Comparison of ENCODE assay signal across 1 cellular context in the genomic region with DNA sequence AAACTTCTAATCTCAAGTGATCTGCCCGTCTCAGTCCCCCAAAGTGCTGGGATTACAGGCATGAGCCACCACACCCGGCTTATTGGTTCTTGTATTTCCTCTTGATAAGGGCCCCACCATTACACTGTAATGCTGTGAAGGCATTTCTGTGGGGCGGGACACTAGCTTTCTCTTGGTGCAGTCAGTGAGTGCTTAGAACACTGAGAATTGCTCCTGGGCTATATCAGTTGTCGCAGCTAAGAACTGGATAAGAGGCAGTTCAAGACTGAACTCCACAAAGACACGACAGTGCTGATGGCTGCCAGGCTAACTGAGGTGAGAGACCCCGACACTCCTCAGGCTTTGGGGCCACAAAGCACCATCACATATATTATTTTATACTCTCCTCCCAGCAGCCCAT.
TF ChIP-seq lines count a peak whose summit lies in the region.

No MANE protein-coding gene starts in this region.

TF ChIP-seq in K562, 482 proteins besides CTCF, POLR2A, EP300 and RAD21:
- TF ChIP-seq MEF2A (IDR thresholded peaks at IDR 0.05; ENCODE audit: control insufficient read depth, low read depth, low read length) (no peak), NCOA2 (IDR thresholded peaks at IDR 0.05; ENCODE audit: partially characterized antibody in 2 of 2) (no peak), PHB2 (IDR thresholded peaks at IDR 0.05; ENCODE audit: low read depth) (no peak), ZNF239 (CRISPR knock-in tag; IDR thresholded peaks at IDR 0.05) (no peak), SLC30A9 (CRISPR knock-in tag; IDR thresholded peaks at IDR 0.05) (no peak), CBFA2T2 (conservative IDR thresholded peaks at IDR 0.05) (no peak), KLF13 (tag; IDR thresholded peaks at IDR 0.05; ENCODE audit: borderline replicate concordance, low read depth) (no peak), POU5F1 (IDR thresholded peaks at IDR 0.05; ENCODE audit: borderline replicate concordance, low read depth, low read length, partially characterized antibody) (no peak), HSF4 (CRISPR knock-in tag; IDR thresholded peaks at IDR 0.05; ENCODE audit: borderline replicate concordance) (no peak), HOXB6 (CRISPR knock-in tag; IDR thresholded peaks at IDR 0.05; ENCODE audit: borderline replicate concordance) (no peak), PCBP2 (IDR thresholded peaks at IDR 0.05; ENCODE audit: low read depth, low read length, poor library complexity, severe bottlenecking) (no peak), E2F3 (CRISPR knock-in tag; IDR thresholded peaks at IDR 0.05) (no peak), EGR1 (conservative IDR thresholded peaks at IDR 0.05) (no peak)
- TF ChIP-seq, protein P1, sequence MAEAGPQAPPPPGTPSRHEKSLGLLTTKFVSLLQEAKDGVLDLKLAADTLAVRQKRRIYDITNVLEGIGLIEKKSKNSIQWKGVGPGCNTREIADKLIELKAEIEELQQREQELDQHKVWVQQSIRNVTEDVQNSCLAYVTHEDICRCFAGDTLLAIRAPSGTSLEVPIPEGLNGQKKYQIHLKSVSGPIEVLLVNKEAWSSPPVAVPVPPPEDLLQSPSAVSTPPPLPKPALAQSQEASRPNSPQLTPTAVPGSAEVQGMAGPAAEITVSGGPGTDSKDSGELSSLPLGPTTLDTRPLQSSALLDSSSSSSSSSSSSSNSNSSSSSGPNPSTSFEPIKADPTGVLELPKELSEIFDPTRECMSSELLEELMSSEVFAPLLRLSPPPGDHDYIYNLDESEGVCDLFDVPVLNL (CRISPR knock-in tag; IDR thresholded peaks at IDR 0.05; ENCODE audit: low read depth): no peak
- TF ChIP-seq, protein P2, sequence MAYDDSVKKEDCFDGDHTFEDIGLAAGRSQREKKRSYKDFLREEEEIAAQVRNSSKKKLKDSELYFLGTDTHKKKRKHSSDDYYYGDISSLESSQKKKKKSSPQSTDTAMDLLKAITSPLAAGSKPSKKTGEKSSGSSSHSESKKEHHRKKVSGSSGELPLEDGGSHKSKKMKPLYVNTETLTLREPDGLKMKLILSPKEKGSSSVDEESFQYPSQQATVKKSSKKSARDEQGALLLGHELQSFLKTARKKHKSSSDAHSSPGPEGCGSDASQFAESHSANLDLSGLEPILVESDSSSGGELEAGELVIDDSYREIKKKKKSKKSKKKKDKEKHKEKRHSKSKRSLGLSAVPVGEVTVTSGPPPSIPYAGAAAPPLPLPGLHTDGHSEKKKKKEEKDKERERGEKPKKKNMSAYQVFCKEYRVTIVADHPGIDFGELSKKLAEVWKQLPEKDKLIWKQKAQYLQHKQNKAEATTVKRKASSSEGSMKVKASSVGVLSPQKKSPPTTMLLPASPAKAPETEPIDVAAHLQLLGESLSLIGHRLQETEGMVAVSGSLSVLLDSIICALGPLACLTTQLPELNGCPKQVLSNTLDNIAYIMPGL (CRISPR knock-in tag; IDR thresholded peaks at IDR 0.05): no peak
